Comparison of ENCODE assay signal across 2 cellular contexts in the genomic region with DNA sequence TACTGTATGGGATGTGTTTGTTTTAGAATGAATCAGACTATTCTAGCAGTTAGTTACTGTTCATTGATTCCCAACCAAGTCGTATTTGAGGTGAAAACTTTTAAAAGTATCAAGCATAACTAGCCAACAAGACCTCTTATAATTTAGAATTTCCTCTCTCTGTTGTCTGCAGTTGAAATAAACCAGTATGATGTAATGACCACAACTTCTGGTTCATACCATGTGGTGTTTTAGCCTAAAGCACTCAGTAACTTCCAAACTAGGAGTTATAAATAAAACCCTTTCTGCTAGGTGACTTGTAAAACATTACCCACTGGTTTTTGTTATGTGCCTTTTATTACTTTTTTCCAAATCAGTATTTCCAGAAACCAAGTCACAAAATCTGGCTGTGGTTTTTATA.
TF ChIP-seq lines count a peak whose summit lies in the region.

No MANE protein-coding gene starts in this region.

TF ChIP-seq in HEK293, 187 proteins besides CTCF, POLR2A, EP300 and RAD21:
- no peak for TF ChIP-seq ZNF660 (tag by site-specific recombination; IDR thresholded peaks at IDR 0.05)
- no peak for TF ChIP-seq MZF1 (tag by site-specific recombination; IDR thresholded peaks at IDR 0.05; ENCODE audit: borderline replicate concordance)
- 0 out of 2 replicates have a peak, but pooled peaks have one; percentile 9 for TF ChIP-seq PRDM10 (tag by site-specific recombination; IDR thresholded peaks at IDR 0.05)
- TF ChIP-seq ZNF202 (tag by site-specific recombination; IDR thresholded peaks at IDR 0.05; ENCODE audit: borderline replicate concordance), result no peak
- no peak for TF ChIP-seq ZNF561 (tag by site-specific recombination; IDR thresholded peaks at IDR 0.05; ENCODE audit: borderline replicate concordance)
- TF ChIP-seq ZBTB21 (tag by site-specific recombination; IDR thresholded peaks at IDR 0.05), result no peak
- TF ChIP-seq, protein P1, sequence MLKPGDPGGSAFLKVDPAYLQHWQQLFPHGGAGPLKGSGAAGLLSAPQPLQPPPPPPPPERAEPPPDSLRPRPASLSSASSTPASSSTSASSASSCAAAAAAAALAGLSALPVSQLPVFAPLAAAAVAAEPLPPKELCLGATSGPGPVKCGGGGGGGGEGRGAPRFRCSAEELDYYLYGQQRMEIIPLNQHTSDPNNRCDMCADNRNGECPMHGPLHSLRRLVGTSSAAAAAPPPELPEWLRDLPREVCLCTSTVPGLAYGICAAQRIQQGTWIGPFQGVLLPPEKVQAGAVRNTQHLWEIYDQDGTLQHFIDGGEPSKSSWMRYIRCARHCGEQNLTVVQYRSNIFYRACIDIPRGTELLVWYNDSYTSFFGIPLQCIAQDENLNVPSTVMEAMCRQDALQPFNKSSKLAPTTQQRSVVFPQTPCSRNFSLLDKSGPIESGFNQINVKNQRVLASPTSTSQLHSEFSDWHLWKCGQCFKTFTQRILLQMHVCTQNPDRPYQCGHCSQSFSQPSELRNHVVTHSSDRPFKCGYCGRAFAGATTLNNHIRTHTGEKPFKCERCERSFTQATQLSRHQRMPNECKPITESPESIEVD (tag by site-specific recombination; IDR thresholded peaks at IDR 0.05), result peak; percentile 18; the same call in 1 of the 2 replicates
- no peak for TF ChIP-seq ZNF24 (tag by site-specific recombination; IDR thresholded peaks at IDR 0.05)
- no peak for TF ChIP-seq ZNF394 (tag by site-specific recombination; IDR thresholded peaks at IDR 0.05; ENCODE audit: borderline replicate concordance)
- no peak for TF ChIP-seq ZNF324 (tag by site-specific recombination; IDR thresholded peaks at IDR 0.05)

TF ChIP-seq in HepG2, 621 proteins besides CTCF, POLR2A, EP300 and RAD21:
- TF ChIP-seq, protein P2, sequence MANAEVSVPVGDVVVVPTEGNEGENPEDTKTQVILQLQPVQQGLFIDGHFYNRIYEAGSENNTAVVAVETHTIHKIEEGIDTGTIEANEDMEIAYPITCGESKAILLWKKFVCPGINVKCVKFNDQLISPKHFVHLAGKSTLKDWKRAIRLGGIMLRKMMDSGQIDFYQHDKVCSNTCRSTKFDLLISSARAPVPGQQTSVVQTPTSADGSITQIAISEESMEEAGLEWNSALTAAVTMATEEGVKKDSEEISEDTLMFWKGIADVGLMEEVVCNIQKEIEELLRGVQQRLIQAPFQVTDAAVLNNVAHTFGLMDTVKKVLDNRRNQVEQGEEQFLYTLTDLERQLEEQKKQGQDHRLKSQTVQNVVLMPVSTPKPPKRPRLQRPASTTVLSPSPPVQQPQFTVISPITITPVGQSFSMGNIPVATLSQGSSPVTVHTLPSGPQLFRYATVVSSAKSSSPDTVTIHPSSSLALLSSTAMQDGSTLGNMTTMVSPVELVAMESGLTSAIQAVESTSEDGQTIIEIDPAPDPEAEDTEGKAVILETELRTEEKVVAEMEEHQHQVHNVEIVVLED (CRISPR knock-in tag; IDR thresholded peaks at IDR 0.05; ENCODE audit: borderline replicate concordance), result no peak
TF ChIP-seq in HepG2: peak in this region for 0.
